21 cellular contexts compared by ENCODE assay signal in the genomic region with DNA sequence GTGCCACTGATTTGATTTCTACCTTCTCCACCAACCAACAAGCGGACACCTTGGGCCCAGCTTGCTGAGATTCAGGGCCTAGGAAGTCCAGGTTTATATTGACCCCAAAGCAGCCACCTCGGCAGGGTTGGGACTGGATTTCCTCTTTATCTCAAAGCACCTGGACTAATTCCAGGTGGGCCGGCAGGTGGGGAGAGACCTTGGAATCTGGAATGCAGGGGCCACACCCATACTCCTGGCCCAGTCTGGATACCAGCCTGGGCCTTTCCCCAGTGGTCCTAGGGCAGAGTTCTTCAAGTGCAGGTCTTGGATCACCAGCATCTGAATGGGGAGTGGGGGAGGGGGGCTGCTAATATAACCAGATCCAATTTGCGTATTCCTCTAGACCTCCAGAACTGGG.
DNase-seq lines count a peak whose midpoint lies in the region; ATAC-seq, FAIRE-seq and TF ChIP-seq lines count a peak whose summit lies in the region.
"Had no signal": no experiment of that assay in that cellular context is flagged by ENCODE, and none has a peak within 500 bp of the region (broad histone marks: within the 10 kb centered on the region; RNA-seq: fewer than 3 reads in every experiment).

No MANE protein-coding gene starts in this region.

- intact Hi-C loops in kidney (cut with DNase I) = no loop called here
- intact Hi-C loops in upper lobe of right lung (cut with DNase I) = no loop called here

- H3K23ac ChIP-seq in neuronal stem cell (ENCODE audit: low read depth, low read length, poor library complexity) = no peak overlapping the region

- no peaks in the 10 kb centered on the region for H3K36me3 ChIP-seq in kidney (ENCODE audit: control insufficient read depth in 1 of 2, insufficient read depth in 2 of 2, low read length in 2 of 2)
- H3K36me3 ChIP-seq in neuronal stem cell (replicated peaks in 1 of 2; ENCODE audit: control insufficient read depth in 2 of 2, insufficient read depth in 2 of 2, low read length in 2 of 2) = no peaks in the 10 kb centered on the region
- no peaks in the 10 kb centered on the region for H3K36me3 ChIP-seq in upper lobe of right lung

- DNase-seq in NCI-H146 (lab: John Stamatoyannopoulos, UW) = peak; percentile 19
- no peak for DNase-seq in NCI-H146 treated with DMSO at 0.1 percent for 48 hours (lab: John Stamatoyannopoulos, UW; ENCODE audit: unreplicated experiment)
- peak; percentile 69 for DNase-seq in kidney
- DNase-seq in neuronal stem cell (ENCODE audit: low spot score) = no peak
- DNase-seq in upper lobe of right lung = no peak
- no peak for DNase-seq in NCI-H2107 treated with DMSO at 0.1 percent for 48 hours (lab: John Stamatoyannopoulos, UW; ENCODE audit: unreplicated experiment)
- DNase-seq: AML-193, DMS79 treated with DMSO at 0.1 percent for 48 hours, HFFc6, NCI-H1436, NCI-H2029 treated with DMSO at 0.1 percent for 48 hours, NCI-H82, OCI-M1, RPMI8226, SIG-M5 had no signal

- H2BK120ac ChIP-seq in neuronal stem cell (ENCODE audit: low read depth, low read length) = no peak overlapping the region

- H3K4ac ChIP-seq in neuronal stem cell (ENCODE audit: low read length) = no peak overlapping the region

- H3K4me2 ChIP-seq in neuronal stem cell (ENCODE audit: insufficient read depth, low read length, poor library complexity, severe bottlenecking) = no peak overlapping the region
- H3K4me2 ChIP-seq: KMS-11 had no signal

- WGBS in neuronal stem cell (ENCODE audit: extremely low coverage in 2 of 2, insufficient read length in 2 of 2, insufficient replicate concordance in 1 of 2), 2 donors = no CpG with 5 or more reads among the region's 4 CpGs

- no peak overlapping the region for H3K4me3 ChIP-seq in kidney (ENCODE audit: low read length in 2 of 2)
- H3K4me3 ChIP-seq in neuronal stem cell (ENCODE audit: low read length in 2 of 2) = no peak overlapping the region
- no peak overlapping the region for H3K4me3 ChIP-seq in upper lobe of right lung

- H2AFZ ChIP-seq in neuronal stem cell (ENCODE audit: low read length) = no peak overlapping the region

- H3K4me1 ChIP-seq in kidney (ENCODE audit: control insufficient read depth in 1 of 2, insufficient read depth in 1 of 2, low read depth in 1 of 2, low read length in 2 of 2) = peaks cover 4 to 5% of the 10 kb centered on the region in 2 donors
- H3K4me1 ChIP-seq in neuronal stem cell (ENCODE audit: control insufficient read depth in 2 of 2, insufficient read depth in 1 of 2, low read depth in 1 of 2, low read length in 2 of 2) = peaks cover 12% of the 10 kb centered on the region in 2 donors
- H3K4me1 ChIP-seq in upper lobe of right lung = no peaks in the 10 kb centered on the region

- H3K9ac ChIP-seq in kidney (ENCODE audit: low read length in 2 of 2) (no peak overlapping the region), neuronal stem cell (ENCODE audit: low read depth, low read length, poor library complexity) (no peak overlapping the region)
- H3K9ac ChIP-seq: KMS-11 had no signal

- H3K79me1 ChIP-seq in neuronal stem cell (ENCODE audit: low read depth, low read length) = no peaks in the 10 kb centered on the region

- no peak overlapping the region for H2BK12ac ChIP-seq in neuronal stem cell (ENCODE audit: low read length)

- no peak for FAIRE-seq in kidney (lab: Jason Lieb, UNC)
- FAIRE-seq: H54 had no signal

- H3K14ac ChIP-seq in neuronal stem cell (ENCODE audit: low read length) = no peak overlapping the region

- H2BK5ac ChIP-seq in neuronal stem cell (ENCODE audit: low read length) = peak overlapping the region; percentile 2

- peaks cover 0 to 27% (median 0%) of the 10 kb centered on the region in 3 experiments for H3K27me3 ChIP-seq in neuronal stem cell (ENCODE audit: control insufficient read depth in 3 of 3, insufficient read depth in 3 of 3, low read depth in 1 of 3, low read length in 3 of 3)
- H3K27me3 ChIP-seq in upper lobe of right lung = no peaks in the 10 kb centered on the region

- ATAC-seq in upper lobe of right lung = peak; percentile 42
- ATAC-seq in HG02759 (IDR thresholded peaks at IDR 0.05; ENCODE audit: unreplicated experiment) = no peak
- ATAC-seq in GM21717 (IDR thresholded peaks at IDR 0.05; ENCODE audit: unreplicated experiment) = no peak

- H3K9me3 ChIP-seq in kidney (ENCODE audit: control insufficient read depth in 1 of 2, low read length in 2 of 2) (no peaks in the 10 kb centered on the region), neuronal stem cell (replicated peaks in 1 of 2; ENCODE audit: control insufficient read depth in 2 of 2, insufficient read depth in 1 of 2, low read depth in 1 of 2, low read length in 2 of 2) (no peaks in the 10 kb centered on the region), upper lobe of right lung (no peaks in the 10 kb centered on the region)

- TF ChIP-seq CTCF in kidney (IDR thresholded peaks at IDR 0.05; ENCODE audit: borderline replicate concordance, extremely low read depth, insufficient read depth) (no peak), upper lobe of right lung (IDR thresholded peaks at IDR 0.05) (no peak)

- H3K27ac ChIP-seq in kidney (ENCODE audit: low read depth in 2 of 2, low read length in 2 of 2) (no peak overlapping the region), neuronal stem cell (replicated peaks; ENCODE audit: low read length) (no peak overlapping the region), upper lobe of right lung (no peak overlapping the region)
- H3K27ac ChIP-seq: 22Rv1, C4-2B, KMS-11 had no signal

- no peak overlapping the region for H4K91ac ChIP-seq in neuronal stem cell (ENCODE audit: low read depth, low read length, poor library complexity)

- H2AK5ac ChIP-seq in neuronal stem cell (ENCODE audit: low read depth, low read length) = no peak overlapping the region

- H2BK15ac ChIP-seq in neuronal stem cell (ENCODE audit: low read length) = no peak overlapping the region

- H4K8ac ChIP-seq in neuronal stem cell (ENCODE audit: low read depth, low read length) = no peak overlapping the region

- no peak overlapping the region for H3K18ac ChIP-seq in neuronal stem cell (ENCODE audit: low read length)

Comparison
In these comparisons a context has a peak if more than half of its experiments do, and no peak if none do; other contexts are left out.
1. DNase-seq: peak in NCI-H146 (single experiment) and kidney (single experiment); none in NCI-H146 treated with DMSO at 0.1 percent for 48 hours (single experiment), neuronal stem cell (single experiment), upper lobe of right lung (single experiment) and NCI-H2107 treated with DMSO at 0.1 percent for 48 hours (single experiment).